Comparison of ENCODE assay signal across 8 cellular contexts in the genomic region with DNA sequence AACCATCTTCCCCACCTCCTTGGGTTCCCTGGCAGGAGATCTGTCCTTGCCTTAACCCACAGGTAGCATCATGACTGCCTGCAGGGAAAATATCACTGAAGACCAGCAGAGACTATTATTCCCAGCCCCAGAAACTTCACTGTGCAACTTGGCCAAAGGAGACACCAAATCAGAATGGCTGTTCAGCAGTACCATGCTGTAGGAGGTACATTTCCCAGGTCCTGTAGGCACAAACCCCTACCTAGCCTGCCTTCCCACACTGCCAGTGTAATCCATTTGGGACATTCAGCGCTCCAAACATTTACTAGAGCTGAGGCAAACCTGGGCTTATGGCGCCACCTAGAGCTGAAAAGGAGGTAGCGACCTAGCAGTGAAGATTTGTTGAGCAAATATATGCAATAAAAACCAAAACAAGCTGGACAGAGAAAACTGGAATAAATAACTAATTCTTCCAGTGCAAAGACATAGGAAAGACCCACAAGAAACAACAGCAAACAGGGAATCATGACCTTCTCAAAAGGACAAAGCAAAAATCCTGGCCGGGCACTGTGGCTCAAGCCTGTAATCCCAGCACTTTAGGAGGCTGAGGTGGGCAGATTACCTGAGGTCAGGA.
DNase-seq lines count a peak whose midpoint lies in the region; ATAC-seq and TF ChIP-seq lines count a peak whose summit lies in the region.

No MANE protein-coding gene starts in this region.

- H3K9ac ChIP-seq in DND-41 (ENCODE audit: low read depth, low read length): no peak overlapping the region

- H3K4me1 ChIP-seq in DND-41 (ENCODE audit: insufficient read depth, low read length): no peaks in the 10 kb centered on the region

- no peak for DNase-seq in DND-41
- DNase-seq in NCI-H1105 treated with DMSO at 0.1 percent for 48 hours (lab: John Stamatoyannopoulos, UW): peak; percentile 33
- DNase-seq in activated CD4-positive, alpha-beta T cell treated with anti-CD3 and anti-CD28 coated beads, Interleukin-2, amount 50 U/mL, for 48 hours: peak; percentile 33 to 48
- no peak for DNase-seq in epithelial cell of proximal tubule (ENCODE audit: low read depth)
- no peak for DNase-seq in LoVo (ENCODE audit: low spot score)
- no peak for DNase-seq in OCI-M2 (lab: John Stamatoyannopoulos, UW; ENCODE audit: unreplicated experiment)

- ATAC-seq in DND-41 (ENCODE audit: insufficient read depth, low read depth) (0 out of 3 replicates have a peak, but pooled peaks have one; percentile 33), GM21717 (IDR thresholded peaks at IDR 0.05; ENCODE audit: unreplicated experiment) (peak; percentile 62)

- no peak overlapping the region for H3K4me2 ChIP-seq in DND-41 (ENCODE audit: insufficient read depth, low read length)

- no peaks in the 10 kb centered on the region for H3K27me3 ChIP-seq in DND-41 (ENCODE audit: insufficient read depth, low read length, poor library complexity)

- no peak overlapping the region for H3K27ac Mint-ChIP-seq in nephron

- no peak overlapping the region for H2AFZ ChIP-seq in DND-41 (ENCODE audit: low read depth, low read length)

- no peaks in the 10 kb centered on the region for H3K79me2 ChIP-seq in DND-41 (ENCODE audit: insufficient read depth, low read length)

- TF ChIP-seq CTCF in DND-41 (IDR thresholded peaks at IDR 0.05; ENCODE audit: borderline replicate concordance, extremely low read depth, low read length, poor library complexity, severe bottlenecking) (peak; percentile 61), epithelial cell of proximal tubule (conservative IDR thresholded peaks at IDR 0.05; ENCODE audit: low read depth, low read length) (peak; percentile 87), nephron (IDR thresholded peaks at IDR 0.05; ENCODE audit: unreplicated experiment in 3 of 3) (peak; percentile 17 to 58 (median 32))

- H3K36me3 ChIP-seq in DND-41 (ENCODE audit: insufficient read depth, low read length): peaks cover 81% of the 10 kb centered on the region

- no peaks in the 10 kb centered on the region for H3K27me3 Mint-ChIP-seq in nephron (ENCODE audit: low read depth)

- peaks cover 35% of the 10 kb centered on the region for H3K9me3 Mint-ChIP-seq in nephron

- peaks cover 15% of the 10 kb centered on the region for H3K9me3 ChIP-seq in DND-41 (ENCODE audit: insufficient read depth, low read length, severe bottlenecking)

- H3K36me3 Mint-ChIP-seq in nephron (ENCODE audit: low read depth): peaks cover 75% of the 10 kb centered on the region

- H3K27ac ChIP-seq in DND-41 (ENCODE audit: low read length): no peak overlapping the region

- no peak overlapping the region for H3K4me3 Mint-ChIP-seq in nephron

- H3K4me3 ChIP-seq in DND-41 (ENCODE audit: low read depth in 1 of 2, low read length in 2 of 2): no peak overlapping the region
- H3K4me3 ChIP-seq in epithelial cell of proximal tubule (ENCODE audit: low read depth, low read length): no peak overlapping the region

- H3K4me1 Mint-ChIP-seq in nephron: no peaks in the 10 kb centered on the region

- H4K20me1 ChIP-seq in DND-41 (ENCODE audit: insufficient read depth, low read length): no peaks in the 10 kb centered on the region

Comparison
In these comparisons a context has a peak if more than half of its experiments do, and no peak if none do; other contexts are left out.
1. DNase-seq: peak in NCI-H1105 treated with DMSO at 0.1 percent for 48 hours (single experiment) and activated CD4-positive, alpha-beta T cell treated with anti-CD3 and anti-CD28 coated beads, Interleukin-2, amount 50 U/mL, for 48 hours (2 of 2); none in DND-41 (single experiment), epithelial cell of proximal tubule (single experiment), LoVo (single experiment) and OCI-M2 (single experiment).
2. CTCF ChIP-seq: peak in every context shown above with its lines; median percentile 87 in epithelial cell of proximal tubule; 61 in DND-41; 32 in nephron.